Comparison of ENCODE assay signal across 27 cellular contexts in genomic region chr5:54306893-54307292, GRCh38.
"Had no signal": no experiment of that assay in that cellular context is flagged by ENCODE, and none has a peak within 500 bp of the region (broad histone marks: within the 10 kb centered on the region; RNA-seq: fewer than 3 reads in every experiment).

No MANE protein-coding gene starts in this region.

- H3K4me2 ChIP-seq: SK-N-SH had no signal

- H3K27me3 ChIP-seq: SJCRH30 had no signal

- H3K36me3 Mint-ChIP-seq: activated naive CD4-positive, alpha-beta T cell treated with anti-CD3 and anti-CD28 coated beads, Interleukin-2, amount 50 U/mL, for 24 hours; WTC11 had no signal

- ATAC-seq: activated CD8-positive, alpha-beta T cell treated with anti-CD3 and anti-CD28 coated beads, Interleukin-2, amount 10 ng/mL, durations not matched to agents 7 days and 5 days; Panc1; Right ventricle myocardium inferior; WTC11 had no signal

- H3K9ac ChIP-seq: SK-N-SH had no signal

- H3K27me3 Mint-ChIP-seq: activated naive CD4-positive, alpha-beta T cell treated with anti-CD3 and anti-CD28 coated beads, Interleukin-2, amount 50 U/mL, for 24 hours had no signal

- H3K27ac ChIP-seq: SJCRH30 had no signal

- H3K9me2 ChIP-seq: SK-N-SH had no signal

- DNase-seq: activated CD4-positive, alpha-beta T cell treated with anti-CD3 and anti-CD28 coated beads for 48 hours; activated CD4-positive, alpha-beta T cell treated with anti-CD3 and anti-CD28 coated beads, Interleukin-2, amount 50 U/mL, for 4 hours; activated CD4-positive, CD25-positive, alpha-beta regulatory T cell treated with anti-CD3 and anti-CD28 coated beads, Interleukin-2, amount 50 U/mL, for 72 hours; activated CD8-positive, alpha-beta memory T cell treated with anti-CD3 and anti-CD28 coated beads, Interleukin-2, amount 50 U/mL, for 48 hours; activated CD8-positive, alpha-beta T cell treated with anti-CD3 and anti-CD28 coated beads, Interleukin-2, amount 10 ng/mL, durations not matched to agents 7 days and 5 days; activated effector memory CD4-positive, alpha-beta T cell treated with Interleukin-2 at 50 U/mL for 16 hours; activated naive CD4-positive, alpha-beta T cell; activated T-cell treated with anti-CD3 and anti-CD28 coated beads, Interleukin-2, amount 50 U/mL, for 1 hour; aorta; central memory CD4-positive, alpha-beta T cell; Karpas-422; NCI-H1048; NCI-H1417; NCI-H1694; NCI-H2029; NCI-H2107; NCI-H2171 treated with DMSO at 0.1 percent for 48 hours; NCI-H226; NCI-H510A; NCI-H526 treated with DMSO at 0.1 percent for 48 hours; RPMI8226; SJCRH30; SK-N-SH had no signal

- H3K9me3 Mint-ChIP-seq: activated naive CD4-positive, alpha-beta T cell treated with anti-CD3 and anti-CD28 coated beads, Interleukin-2, amount 50 U/mL, for 24 hours; WTC11 had no signal

- H3K4me3 ChIP-seq: SJCRH30 had no signal

- H3K9me3 ChIP-seq: SJCRH30, SK-N-SH had no signal

- H3K27ac Mint-ChIP-seq: activated CD8-positive, alpha-beta T cell treated with anti-CD3 and anti-CD28 coated beads, Interleukin-2, amount 10 ng/mL, durations not matched to agents 7 days and 5 days; activated naive CD4-positive, alpha-beta T cell treated with anti-CD3 and anti-CD28 coated beads, Interleukin-2, amount 50 U/mL, for 24 hours; WTC11 had no signal

- H3K4me3 Mint-ChIP-seq: activated CD8-positive, alpha-beta T cell treated with anti-CD3 and anti-CD28 coated beads, Interleukin-2, amount 10 ng/mL, durations not matched to agents 7 days and 5 days; activated naive CD4-positive, alpha-beta T cell treated with anti-CD3 and anti-CD28 coated beads, Interleukin-2, amount 50 U/mL, for 24 hours; WTC11 had no signal

- H3K36me3 ChIP-seq: SJCRH30 had no signal
